22 cellular contexts compared by ENCODE assay signal in the genomic region with DNA sequence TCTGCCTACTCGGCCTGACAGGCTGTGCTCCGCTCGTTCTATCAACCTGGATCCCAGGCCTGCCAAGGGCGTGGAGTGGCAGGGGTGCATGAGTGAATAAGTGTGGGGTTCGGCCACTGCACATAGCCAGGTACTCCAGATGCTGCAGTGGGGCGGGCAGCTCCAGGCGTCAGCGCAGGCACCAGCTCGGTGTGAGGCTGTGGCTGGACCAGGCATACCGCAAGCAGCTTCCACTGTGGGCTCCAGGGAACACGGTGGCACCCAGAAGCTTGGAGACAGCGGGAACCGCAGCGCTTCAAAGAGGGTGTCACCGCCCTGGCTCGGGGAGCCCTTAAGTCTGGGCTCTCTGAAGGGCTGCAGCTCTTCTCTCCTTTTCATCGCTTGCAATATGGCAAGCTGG.
DNase-seq lines count a peak whose midpoint lies in the region; ATAC-seq and TF ChIP-seq lines count a peak whose summit lies in the region.
"Had no signal": no experiment of that assay in that cellular context is flagged by ENCODE, and none has a peak within 500 bp of the region (broad histone marks: within the 10 kb centered on the region; RNA-seq: fewer than 3 reads in every experiment).

No MANE protein-coding gene starts in this region.

- peaks cover 11% of the 10 kb centered on the region for H3K9me3 Mint-ChIP-seq in stimulated activated memory B cell treated with anti-CD40 and anti-IgM and Interleukin-4, amounts not matched to agents 10 μg/mL and 1 μg/mL and 100 μg/mL, for 72 hours
- H3K9me3 Mint-ChIP-seq in CD4-positive, alpha-beta T cell: peaks cover 12% of the 10 kb centered on the region

- H3K9ac ChIP-seq in neuronal stem cell (ENCODE audit: low read depth, low read length, poor library complexity): no peak overlapping the region
- H3K9ac ChIP-seq: BLaER1 treated with 17β-estradiol and CSF1 and Interleukin-3, amounts not matched to agents 10 nM and 100 nM had no signal

- no peak overlapping the region for H2BK120ac ChIP-seq in neuronal stem cell (ENCODE audit: low read depth, low read length)

- H3K27me3 ChIP-seq in left ventricle myocardium inferior (ENCODE audit: low read depth) (no peaks in the 10 kb centered on the region), neuronal stem cell (ENCODE audit: control insufficient read depth in 3 of 3, insufficient read depth in 3 of 3, low read depth in 1 of 3, low read length in 3 of 3) (no peaks in the 10 kb centered on the region), aorta (ENCODE audit: control insufficient read depth in 1 of 2, insufficient read depth in 2 of 2, low read length in 1 of 2) (no peaks in the 10 kb centered on the region)
- H3K27me3 ChIP-seq in CD4-positive, alpha-beta T cell (ENCODE audit: control insufficient read depth, insufficient read depth, low read length): no peaks in the 10 kb centered on the region
- H3K27me3 ChIP-seq: BLaER1 treated with 17β-estradiol and CSF1 and Interleukin-3, amounts not matched to agents 10 nM and 100 nM had no signal

- H2BK5ac ChIP-seq in neuronal stem cell (ENCODE audit: low read length): no peak overlapping the region

- peak overlapping the region; percentile 85 for H4K91ac ChIP-seq in neuronal stem cell (ENCODE audit: low read depth, low read length, poor library complexity)

- peak overlapping the region; percentile 89 for H3K18ac ChIP-seq in neuronal stem cell (ENCODE audit: low read length)

- WGBS in neuronal stem cell (ENCODE audit: extremely low coverage in 2 of 2, insufficient read length in 2 of 2, insufficient replicate concordance in 1 of 2), 2 donors: no CpG with 5 or more reads among the region's 17 CpGs
- WGBS in aorta, 2 donors: 91 to 93% methylated on average over 17 of the region's 17 CpGs

- H3K27ac ChIP-seq in left ventricle myocardium inferior (replicated peaks) (no peak overlapping the region), neuronal stem cell (replicated peaks; ENCODE audit: low read length) (no peak overlapping the region), aorta (ENCODE audit: low read depth in 1 of 2, low read length in 2 of 2) (no peak overlapping the region)
- no peak overlapping the region for H3K27ac ChIP-seq in CD4-positive, alpha-beta T cell (ENCODE audit: low read depth, low read length)
- H3K27ac ChIP-seq: 22Rv1; A549; BLaER1 treated with 17β-estradiol and CSF1 and Interleukin-3, amounts not matched to agents 10 nM and 100 nM; C4-2B had no signal

- POLR2A ChIA-PET in CD4-positive, alpha-beta T cell (lab: Charles Lee): no interaction called here

- peak overlapping the region; percentile 81 for H2AK5ac ChIP-seq in neuronal stem cell (ENCODE audit: low read depth, low read length)

- no peak overlapping the region for H3K23ac ChIP-seq in neuronal stem cell (ENCODE audit: low read depth, low read length, poor library complexity)

- no peaks in the 10 kb centered on the region for H3K4me1 ChIP-seq in left ventricle myocardium inferior
- no peaks in the 10 kb centered on the region for H3K4me1 ChIP-seq in neuronal stem cell (ENCODE audit: control insufficient read depth in 2 of 2, insufficient read depth in 1 of 2, low read depth in 1 of 2, low read length in 2 of 2)
- no peaks in the 10 kb centered on the region for H3K4me1 ChIP-seq in aorta (ENCODE audit: control insufficient read depth in 1 of 2, insufficient read depth in 2 of 2, low read length in 2 of 2)
- H3K4me1 ChIP-seq: A549; BLaER1 treated with 17β-estradiol and CSF1 and Interleukin-3, amounts not matched to agents 10 nM and 100 nM had no signal

- H3K9me3 ChIP-seq in left ventricle myocardium inferior (replicated peaks) (peaks cover 11% of the 10 kb centered on the region), neuronal stem cell (replicated peaks in 1 of 2; ENCODE audit: control insufficient read depth in 2 of 2, insufficient read depth in 1 of 2, low read depth in 1 of 2, low read length in 2 of 2) (peaks cover 0 to 1% of the 10 kb centered on the region in 2 donors), aorta (ENCODE audit: control insufficient read depth, low read length) (no peaks in the 10 kb centered on the region)
- peaks cover 5% of the 10 kb centered on the region for H3K9me3 ChIP-seq in CD4-positive, alpha-beta T cell (ENCODE audit: control insufficient read depth, low read length)
- H3K9me3 ChIP-seq: A549; BLaER1 treated with 17β-estradiol and CSF1 and Interleukin-3, amounts not matched to agents 10 nM and 100 nM had no signal

- CTCF ChIA-PET in CD4-positive, alpha-beta T cell (lab: Charles Lee): no interaction called here

- H2AFZ ChIP-seq in neuronal stem cell (ENCODE audit: low read length): peak overlapping the region; percentile 30

- H2BK12ac ChIP-seq in neuronal stem cell (ENCODE audit: low read length): peak overlapping the region; percentile 90

- H3K36me3 ChIP-seq in left ventricle myocardium inferior (no peaks in the 10 kb centered on the region), neuronal stem cell (replicated peaks in 1 of 2; ENCODE audit: control insufficient read depth in 2 of 2, insufficient read depth in 2 of 2, low read length in 2 of 2) (no peaks in the 10 kb centered on the region), aorta (ENCODE audit: control insufficient read depth in 1 of 2, insufficient read depth in 2 of 2, low read length in 1 of 2) (no peaks in the 10 kb centered on the region)
- H3K36me3 ChIP-seq: BLaER1 treated with 17β-estradiol and CSF1 and Interleukin-3, amounts not matched to agents 10 nM and 100 nM had no signal

- no peak for ATAC-seq in Right ventricle myocardium inferior
- peak; percentile 45 for ATAC-seq in stimulated activated memory B cell treated with anti-CD40 and anti-IgM and Interleukin-4, amounts not matched to agents 10 μg/mL and 1 μg/mL and 100 μg/mL, for 72 hours
- ATAC-seq in aorta (ENCODE audit: low FRiP score): peak; percentile 45
- no peak for ATAC-seq in CD4-positive, alpha-beta T cell (ENCODE audit: poor library complexity)
- no peak for ATAC-seq in HG03045 (IDR thresholded peaks at IDR 0.05; ENCODE audit: unreplicated experiment)
- ATAC-seq: A549 had no signal

- H3K4me1 Mint-ChIP-seq in stimulated activated memory B cell treated with anti-CD40 and anti-IgM and Interleukin-4, amounts not matched to agents 10 μg/mL and 1 μg/mL and 100 μg/mL, for 72 hours: no peaks in the 10 kb centered on the region
- H3K4me1 Mint-ChIP-seq in CD4-positive, alpha-beta T cell (ENCODE audit: low read depth): no peaks in the 10 kb centered on the region
- H3K4me1 Mint-ChIP-seq: B cell; CD4-positive, alpha-beta memory T cell; CD8-positive, alpha-beta memory T cell had no signal

- DNase-seq in Right ventricle myocardium inferior (ENCODE audit: missing footprints) (peak; percentile 45), left ventricle myocardium inferior (no peak), neuronal stem cell (ENCODE audit: low spot score) (no peak), aorta (no peak)
- no peak for DNase-seq in effector CD4-positive, alpha-beta T cell
- no peak for DNase-seq in CD4-positive, alpha-beta T cell
- DNase-seq: AML-193; CD4-positive, alpha-beta memory T cell; CD8-positive, alpha-beta memory T cell; COR-L47; DMS 273 treated with DMSO at 0.1 percent for 48 hours; DMS153; DMS53; DMS79; GF-D8 had no signal

- H3K27me3 Mint-ChIP-seq in stimulated activated memory B cell treated with anti-CD40 and anti-IgM and Interleukin-4, amounts not matched to agents 10 μg/mL and 1 μg/mL and 100 μg/mL, for 72 hours: no peaks in the 10 kb centered on the region
- H3K27me3 Mint-ChIP-seq in CD4-positive, alpha-beta T cell: no peaks in the 10 kb centered on the region
- H3K27me3 Mint-ChIP-seq: B cell; CD4-positive, alpha-beta memory T cell; CD8-positive, alpha-beta memory T cell had no signal

- intact Hi-C loops in Right ventricle myocardium inferior (cut with DNase I) (no loop called here), left ventricle myocardium inferior (cut with micrococcal nuclease) (no loop called here), aorta (cut with DNase I) (loop anchor here in 1 of 2 donors (5.0 kb wide), 1 partner anchor 49 kb away; no protein-coding TSS in a partner anchor)
- intact Hi-C loops in CD4-positive, alpha-beta T cell (cut with DNase I, micrococcal nuclease): no loop called here

- no peaks in the 10 kb centered on the region for H3K79me1 ChIP-seq in neuronal stem cell (ENCODE audit: low read depth, low read length)

- H3K4me2 ChIP-seq in neuronal stem cell (ENCODE audit: insufficient read depth, low read length, poor library complexity, severe bottlenecking): no peak overlapping the region
- H3K4me2 ChIP-seq: A549; BLaER1 treated with 17β-estradiol and CSF1 and Interleukin-3, amounts not matched to agents 10 nM and 100 nM had no signal

- no peak overlapping the region for H4K8ac ChIP-seq in neuronal stem cell (ENCODE audit: low read depth, low read length)

- H3K4ac ChIP-seq in neuronal stem cell (ENCODE audit: low read length): peak overlapping the region; percentile 37

- H3K36me3 Mint-ChIP-seq in stimulated activated memory B cell treated with anti-CD40 and anti-IgM and Interleukin-4, amounts not matched to agents 10 μg/mL and 1 μg/mL and 100 μg/mL, for 72 hours: no peaks in the 10 kb centered on the region
- H3K36me3 Mint-ChIP-seq in CD4-positive, alpha-beta T cell (ENCODE audit: low read depth): no peaks in the 10 kb centered on the region
- H3K36me3 Mint-ChIP-seq: CD4-positive, alpha-beta memory T cell; CD8-positive, alpha-beta memory T cell had no signal

- H2BK15ac ChIP-seq in neuronal stem cell (ENCODE audit: low read length): no peak overlapping the region

- peak overlapping the region; percentile 82 for H3K14ac ChIP-seq in neuronal stem cell (ENCODE audit: low read length)

- no peak overlapping the region for H3K4me3 Mint-ChIP-seq in stimulated activated memory B cell treated with anti-CD40 and anti-IgM and Interleukin-4, amounts not matched to agents 10 μg/mL and 1 μg/mL and 100 μg/mL, for 72 hours
- no peak overlapping the region for H3K4me3 Mint-ChIP-seq in CD4-positive, alpha-beta T cell
- H3K4me3 Mint-ChIP-seq: B cell; CD4-positive, alpha-beta memory T cell; CD8-positive, alpha-beta memory T cell had no signal

- H3K27ac Mint-ChIP-seq in stimulated activated memory B cell treated with anti-CD40 and anti-IgM and Interleukin-4, amounts not matched to agents 10 μg/mL and 1 μg/mL and 100 μg/mL, for 72 hours: no peak overlapping the region
- H3K27ac Mint-ChIP-seq in CD4-positive, alpha-beta T cell: no peak overlapping the region
- H3K27ac Mint-ChIP-seq: B cell; CD4-positive, alpha-beta memory T cell; CD8-positive, alpha-beta memory T cell had no signal

- no peak for TF ChIP-seq CTCF in left ventricle myocardium inferior (IDR thresholded peaks at IDR 0.05; ENCODE audit: borderline replicate concordance)
- TF ChIP-seq CTCF in CD4-positive, alpha-beta T cell (IDR thresholded peaks at IDR 0.05): no peak

- H3K4me3 ChIP-seq in left ventricle myocardium inferior: no peak overlapping the region
- H3K4me3 ChIP-seq in neuronal stem cell (ENCODE audit: low read length in 2 of 2): no peak overlapping the region
- no peak overlapping the region for H3K4me3 ChIP-seq in aorta (ENCODE audit: low read length in 2 of 2)
- H3K4me3 ChIP-seq: A549; BLaER1 treated with 17β-estradiol and CSF1 and Interleukin-3, amounts not matched to agents 10 nM and 100 nM had no signal

Comparison
In these comparisons a context has a peak if more than half of its experiments do, and no peak if none do; other contexts are left out.
1. ATAC-seq: peak in stimulated activated memory B cell treated with anti-CD40 and anti-IgM and Interleukin-4, amounts not matched to agents 10 μg/mL and 1 μg/mL and 100 μg/mL, for 72 hours (single experiment) and aorta (single experiment); none in Right ventricle myocardium inferior (single experiment), CD4-positive, alpha-beta T cell (single experiment) and HG03045 (single experiment).